ENCODE assay signal across 13 cellular contexts in genomic region chr9:134643306-134643705, GRCh38. TPM values are rescaled to one million over a fixed set of nuclear protein-coding genes. Genes with fewer than 3 reads are reported as not detected.
DNase-seq lines count a peak whose midpoint lies in the region; ATAC-seq and TF ChIP-seq lines count a peak whose summit lies in the region.
"Had no signal": no experiment of that assay in that cellular context is flagged by ENCODE, and none has a peak within 500 bp of the region (broad histone marks: within the 10 kb centered on the region; RNA-seq: fewer than 3 reads in every experiment).

No MANE protein-coding gene starts in this region.

- H3K9me2 ChIP-seq in MM.1S (replicated peaks; ENCODE audit: insufficient read depth, low read length) = no peaks in the 10 kb centered on the region

- H3K27me3 ChIP-seq in left lung (peaks cover 5 to 42% of the 10 kb centered on the region in 2 donors), subcutaneous abdominal adipose tissue (ENCODE audit: control insufficient read depth in 5 of 5, insufficient read depth in 4 of 5, low read length in 5 of 5) (peaks cover 0 to 6% (median 0%) of the 10 kb centered on the region in 5 donors), MM.1S (replicated peaks; ENCODE audit: insufficient read depth, low read length) (peaks cover 85% of the 10 kb centered on the region)

- H3K36me3 ChIP-seq in left lung (no peaks in the 10 kb centered on the region), subcutaneous abdominal adipose tissue (ENCODE audit: control insufficient read depth in 5 of 5, insufficient read depth in 5 of 5, low read length in 5 of 5) (peaks cover 0 to 1% (median under 1%) of the 10 kb centered on the region in 5 donors), MM.1S (replicated peaks; ENCODE audit: insufficient read depth, low read length) (no peaks in the 10 kb centered on the region)

- H3K4me3 ChIP-seq in astrocyte of the cerebellum (ENCODE audit: low read depth, low read length) (peak overlapping the region; percentile 67), left lung (peak overlapping the region; percentile 48 to 50), subcutaneous abdominal adipose tissue (ENCODE audit: low read depth in 1 of 5, low read length in 5 of 5) (peak overlapping the region; percentile 52 to 74 (median 66)), MM.1S (ENCODE audit: low read length) (no peak overlapping the region)
- H3K4me3 ChIP-seq: GM12878 had no signal

- H3K9me3 ChIP-seq in left lung = no peaks in the 10 kb centered on the region
- H3K9me3 ChIP-seq in subcutaneous abdominal adipose tissue (ENCODE audit: control insufficient read depth in 5 of 5, low read length in 5 of 5) = no peaks in the 10 kb centered on the region
- H3K9me3 ChIP-seq in MM.1S (replicated peaks; ENCODE audit: insufficient read depth, low read length) = no peaks in the 10 kb centered on the region

- H2AFZ ChIP-seq in MM.1S (ENCODE audit: low read length) = no peak overlapping the region

- H3K9ac ChIP-seq in subcutaneous abdominal adipose tissue (ENCODE audit: low read length in 5 of 5) (peak overlapping the region; percentile 8 to 68 (median 48)), MM.1S (ENCODE audit: low read length) (no peak overlapping the region)

- H3F3A ChIP-seq in MM.1S (ENCODE audit: insufficient read depth, low read length) = no peaks in the 10 kb centered on the region

- H3K4me1 ChIP-seq in left lung (peaks cover 6 to 20% of the 10 kb centered on the region in 2 donors), subcutaneous abdominal adipose tissue (ENCODE audit: control insufficient read depth in 5 of 5, insufficient read depth in 5 of 5, low read length in 5 of 5) (peaks cover 14 to 68% (median 64%) of the 10 kb centered on the region in 5 donors), MM.1S (ENCODE audit: low read length) (no peaks in the 10 kb centered on the region)

- DNase-seq in HCEC 1CT (peak; percentile 19), astrocyte of the cerebellum (ENCODE audit: low read depth) (no peak), left lung (no peak), MM.1S (no peak)
- DNase-seq in activated CD8-positive, alpha-beta memory T cell treated with anti-CD3 and anti-CD28 coated beads, Interleukin-2, amount 50 U/mL, for 4 hours = no peak
- DNase-seq: Karpas-422; OCI-M1; stimulated activated CD4-positive, alpha-beta T cell treated with anti-CD3 and anti-CD28 coated beads, Interleukin-12 subunit alpha, Interleukin-12 subunit beta, amount 100 ng/mL, for 4 hours had no signal

- H3K27ac ChIP-seq in left lung = peak overlapping the region; percentile 74 to 85
- peak overlapping the region; percentile 81 for H3K27ac ChIP-seq in subcutaneous abdominal adipose tissue (ENCODE audit: low read depth, low read length)
- no peak overlapping the region for H3K27ac ChIP-seq in MM.1S (ENCODE audit: low read length)
- H3K27ac ChIP-seq: epithelial cell of prostate had no signal

- intact Hi-C loops in left lung (cut with DNase I) = loop anchor here in 1 of 2 donors (10.0 kb wide), 1 partner anchor 189 kb away; no protein-coding TSS in a partner anchor

- H4K20me1 ChIP-seq in MM.1S (ENCODE audit: insufficient read depth, low read length) = no peaks in the 10 kb centered on the region

- TF ChIP-seq CTCF in astrocyte of the cerebellum (IDR thresholded peaks at IDR 0.05; ENCODE audit: low read depth, low read length, missing control alignments) (no peak), left lung (IDR thresholded peaks at IDR 0.05) (no peak), MM.1S (IDR thresholded peaks at IDR 0.05; ENCODE audit: low read length) (no peak)

- H3K4me2 ChIP-seq in MM.1S (ENCODE audit: low read depth, low read length) = no peak overlapping the region

- in situ Hi-C loops in astrocyte of the cerebellum (cut with HindIII; ENCODE audit: low sequenced_read_pairs) = no loop called here

- H3K79me2 ChIP-seq in MM.1S (ENCODE audit: low read length) = no peaks in the 10 kb centered on the region

- ATAC-seq in left lung (no peak), GM21528 (IDR thresholded peaks at IDR 0.05; ENCODE audit: low FRiP score, unreplicated experiment) (no peak), GM18861 (IDR thresholded peaks at IDR 0.05; ENCODE audit: unreplicated experiment) (no peak)
- ATAC-seq: GM12878 had no signal

RNA-seq across cellular contexts. Expression of gene COL5A1, which starts 1.7 kb away (rescaled TPM):
- 100 to 1,000 TPM; 205 to 357 TPM for total RNA-seq in left lung
